1 cellular context compared by ENCODE assay signal in genomic region chr15:53861792-53862191, GRCh38.
TF ChIP-seq lines count a peak whose summit lies in the region.

No MANE protein-coding gene starts in this region.

TF ChIP-seq in HepG2, 621 proteins besides CTCF, POLR2A, EP300 and RAD21:
- no peak for TF ChIP-seq ZNF354B (CRISPR knock-in tag; IDR thresholded peaks at IDR 0.05)
- TF ChIP-seq THAP7 (CRISPR knock-in tag; IDR thresholded peaks at IDR 0.05), result no peak
- TF ChIP-seq ZNF788 (CRISPR knock-in tag; IDR thresholded peaks at IDR 0.05; ENCODE audit: borderline replicate concordance), result no peak
- peak; percentile 95 for TF ChIP-seq ZNF12 (CRISPR knock-in tag; IDR thresholded peaks at IDR 0.05)
TF ChIP-seq in HepG2: peak in this region for 1.
